In genomic region chr11:123393312-123393927, GRCh38 we compare ENCODE assay signal across 14 cellular contexts. TPM values are rescaled to one million over a fixed set of nuclear protein-coding genes. Genes with fewer than 3 reads are reported as not detected.
A peak's percentile ranks its signal among the peaks of the same experiment; 100 is the strongest.
DNase-seq lines count a peak whose midpoint lies in the region; ATAC-seq and TF ChIP-seq lines count a peak whose summit lies in the region.
"Had no signal": no experiment of that assay in that cellular context is flagged by ENCODE, and none has a peak within 500 bp of the region (broad histone marks: within the 10 kb centered on the region; RNA-seq: fewer than 3 reads in every experiment).

No MANE protein-coding gene starts in this region.

- peaks cover 0 to 3% (median 0%) of the 10 kb centered on the region in 3 experiments for H3K27me3 ChIP-seq in neuronal stem cell (ENCODE audit: control insufficient read depth in 3 of 3, insufficient read depth in 3 of 3, low read depth in 1 of 3, low read length in 3 of 3)
- peaks cover 2% of the 10 kb centered on the region for H3K27me3 ChIP-seq in mammary epithelial cell (ENCODE audit: insufficient read depth, low read length)

- intact Hi-C loops in mammary epithelial cell (cut with micrococcal nuclease), result no loop called here

- BruUV-seq in mammary epithelial cell (replicated peaks; lab: Mats Ljungman, UMichigan), result no TSS peak

- no peak overlapping the region for H2BK15ac ChIP-seq in neuronal stem cell (ENCODE audit: low read length)

- no peaks in the 10 kb centered on the region for H3K4me1 ChIP-seq in neuronal stem cell (ENCODE audit: control insufficient read depth in 2 of 2, insufficient read depth in 1 of 2, low read depth in 1 of 2, low read length in 2 of 2)
- H3K4me1 ChIP-seq in mammary epithelial cell (ENCODE audit: insufficient read depth, low read length), result no peaks in the 10 kb centered on the region

- H3K4me2 ChIP-seq in neuronal stem cell (ENCODE audit: insufficient read depth, low read length, poor library complexity, severe bottlenecking) (peak overlapping the region; percentile 11), mammary epithelial cell (ENCODE audit: insufficient read depth, low read depth, low read length) (no peak overlapping the region)
- H3K4me2 ChIP-seq: GM23338, SK-N-SH had no signal

- H3K36me3 ChIP-seq in neuronal stem cell (replicated peaks in 1 of 2; ENCODE audit: control insufficient read depth in 2 of 2, insufficient read depth in 2 of 2, low read length in 2 of 2) (no peaks in the 10 kb centered on the region), mammary epithelial cell (ENCODE audit: insufficient read depth, low read length) (no peaks in the 10 kb centered on the region)

- H2BK12ac ChIP-seq in neuronal stem cell (ENCODE audit: low read length), result no peak overlapping the region

- ATAC-seq in GM21360 (IDR thresholded peaks at IDR 0.05; ENCODE audit: unreplicated experiment) (peak; percentile 53), HG03432 (IDR thresholded peaks at IDR 0.05; ENCODE audit: unreplicated experiment) (peak; percentile 39)
- ATAC-seq: GM23338 had no signal

- no peak overlapping the region for H3K4ac ChIP-seq in neuronal stem cell (ENCODE audit: low read length)

- peak; percentile 82 for DNase-seq in GM12865 (ENCODE audit: low read depth)
- no peak for DNase-seq in neuronal stem cell (ENCODE audit: low spot score)
- no peak for DNase-seq in DMS153 (lab: John Stamatoyannopoulos, UW)
- DNase-seq in mammary epithelial cell, result no peak
- no peak for DNase-seq in NCI-H82 (lab: John Stamatoyannopoulos, UW)
- DNase-seq: NCI-H187, NCI-H226, NCI-H526, SHP77, SK-N-SH had no signal

- no peak overlapping the region for H3K14ac ChIP-seq in neuronal stem cell (ENCODE audit: low read length)

- CTCF ChIA-PET in mammary epithelial cell (lab: Charles Lee; ENCODE audit: low non-redundant PET), result no interaction called here

- no peaks in the 10 kb centered on the region for H3K79me2 ChIP-seq in mammary epithelial cell (ENCODE audit: insufficient read depth, low read length)

- no peak overlapping the region for H4K8ac ChIP-seq in neuronal stem cell (ENCODE audit: low read depth, low read length)

- no peak overlapping the region for H3K27ac ChIP-seq in neuronal stem cell (replicated peaks; ENCODE audit: low read length)
- H3K27ac ChIP-seq in mammary epithelial cell (ENCODE audit: insufficient read depth, low read depth, low read length), result no peak overlapping the region
- H3K27ac ChIP-seq: C4-2B had no signal

- H3K23ac ChIP-seq in neuronal stem cell (ENCODE audit: low read depth, low read length, poor library complexity), result no peak overlapping the region

- peak overlapping the region; percentile 16 for H3K4me3 ChIP-seq in GM12865 (ENCODE audit: low read depth, low read length)
- no peak overlapping the region for H3K4me3 ChIP-seq in neuronal stem cell (ENCODE audit: low read length in 2 of 2)
- H3K4me3 ChIP-seq in mammary epithelial cell (replicated peaks in 1 of 3; ENCODE audit: insufficient read depth in 1 of 3, low read depth in 2 of 3, low read length in 3 of 3), result no peak overlapping the region
- H3K4me3 ChIP-seq: GM23338 had no signal

- H2BK5ac ChIP-seq in neuronal stem cell (ENCODE audit: low read length), result no peak overlapping the region

- dilution Hi-C loops in mammary epithelial cell (cut with HindIII; ENCODE audit: low sequenced_read_pairs), result no loop called here

- no peak overlapping the region for H4K91ac ChIP-seq in neuronal stem cell (ENCODE audit: low read depth, low read length, poor library complexity)

- H3K9ac ChIP-seq in neuronal stem cell (ENCODE audit: low read depth, low read length, poor library complexity) (no peak overlapping the region), mammary epithelial cell (ENCODE audit: insufficient read depth, low read length) (no peak overlapping the region)
- H3K9ac ChIP-seq: SK-N-SH had no signal

- H3K9me3 ChIP-seq in neuronal stem cell (replicated peaks in 1 of 2; ENCODE audit: control insufficient read depth in 2 of 2, insufficient read depth in 1 of 2, low read depth in 1 of 2, low read length in 2 of 2) (no peaks in the 10 kb centered on the region), mammary epithelial cell (replicated peaks; ENCODE audit: insufficient read depth, low read length) (no peaks in the 10 kb centered on the region)
- H3K9me3 ChIP-seq: SK-N-SH had no signal

- WGBS in neuronal stem cell (ENCODE audit: extremely low coverage in 2 of 2, insufficient read length in 2 of 2, insufficient replicate concordance in 1 of 2), 2 donors, result no CpG with 5 or more reads among the region's 6 CpGs
- 56% methylated on average over 6 of the region's 6 CpGs for WGBS in mammary epithelial cell (ENCODE audit: low coverage, missing lambda C conversion rate)

- no peak overlapping the region for H3K18ac ChIP-seq in neuronal stem cell (ENCODE audit: low read length)

- TF ChIP-seq CTCF in GM12865 (IDR thresholded peaks at IDR 0.05; ENCODE audit: insufficient read depth, low read depth, low read length, missing control alignments) (no peak), mammary epithelial cell (conservative IDR thresholded peaks at IDR 0.05 in 1 of 2, IDR thresholded peaks at IDR 0.05 in 1 of 2; ENCODE audit: extremely low read depth in 1 of 2, insufficient read depth in 1 of 2, low read depth in 1 of 2, low read length in 2 of 2) (no peak)

- no peak overlapping the region for H2BK120ac ChIP-seq in neuronal stem cell (ENCODE audit: low read depth, low read length)

- no peaks in the 10 kb centered on the region for H4K20me1 ChIP-seq in mammary epithelial cell (ENCODE audit: insufficient read depth, low read length)

- H2AFZ ChIP-seq in neuronal stem cell (ENCODE audit: low read length), result no peak overlapping the region
- no peak overlapping the region for H2AFZ ChIP-seq in mammary epithelial cell (ENCODE audit: low read depth, low read length)
- H2AFZ ChIP-seq: GM23338 had no signal

- in situ Hi-C loops in mammary epithelial cell (cut with MboI; ENCODE audit: low sequenced_read_pairs in 2 of 2), result no loop called here

- no peaks in the 10 kb centered on the region for H3K79me1 ChIP-seq in neuronal stem cell (ENCODE audit: low read depth, low read length)

- H2AK5ac ChIP-seq in neuronal stem cell (ENCODE audit: low read depth, low read length), result no peak overlapping the region

RNA-seq across cellular contexts. Expression of gene GRAMD1B, which starts 36.6 kb away (rescaled TPM):
- polyA plus RNA-seq in neuronal stem cell (2013, experiment 1 of 2), result 13.1 TPM
- 12.8 TPM for polyA plus RNA-seq in neuronal stem cell (2013, experiment 2 of 2)
- under 1 TPM in 1 of 2 donors, not detected in 1; 0.17 TPM for total RNA-seq in mammary epithelial cell
- polyA plus RNA-seq in mammary epithelial cell, result 0.05 TPM
- not detected for polyA minus RNA-seq in mammary epithelial cell
